ENCODE assay signal across 8 cellular contexts in the genomic region with DNA sequence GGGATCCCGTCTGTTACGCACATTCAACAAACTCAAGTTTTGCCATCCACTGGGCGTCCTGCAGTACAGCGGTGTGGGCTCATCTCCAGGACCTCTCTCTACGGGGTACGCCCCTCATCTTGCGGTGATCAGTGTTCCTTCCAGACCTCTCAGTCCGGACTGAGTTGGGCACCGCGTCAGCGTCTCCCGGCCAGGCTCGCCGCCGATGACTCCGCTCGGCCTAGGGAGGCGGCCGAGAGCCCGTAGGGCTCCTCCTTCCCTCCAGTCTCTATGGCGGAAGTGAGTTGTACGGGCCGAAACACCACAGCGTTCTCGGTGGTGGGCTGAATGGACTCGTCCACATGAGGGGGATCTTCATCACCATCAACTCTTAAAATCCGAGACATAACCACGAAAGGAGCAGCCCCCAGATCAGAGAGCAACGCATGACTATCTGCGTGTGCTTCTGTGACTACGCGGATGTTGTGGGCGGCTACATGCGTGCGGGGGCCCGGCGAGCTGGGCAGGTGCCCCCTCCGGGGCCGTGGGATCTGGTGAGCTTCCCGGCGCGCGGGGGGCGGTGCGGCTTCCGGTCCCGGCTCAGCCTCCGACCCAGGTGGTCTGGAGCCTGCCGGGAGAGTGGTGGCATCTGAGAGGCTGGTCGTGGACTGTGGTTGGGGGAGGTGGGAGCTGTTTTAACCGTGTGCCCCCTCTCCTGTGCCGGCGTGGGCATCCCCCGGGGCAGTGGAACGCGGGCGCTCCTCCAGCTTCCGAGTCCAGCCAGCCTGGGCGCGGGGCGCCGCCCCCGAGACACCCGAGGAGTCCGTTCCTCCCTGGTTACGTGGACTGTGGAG. TPM values are rescaled to one million over a fixed set of nuclear protein-coding genes. Genes with fewer than 3 reads are reported as not detected.
DNase-seq lines count a peak whose midpoint lies in the region; ATAC-seq, FAIRE-seq and TF ChIP-seq lines count a peak whose summit lies in the region.

A gene with protein sequence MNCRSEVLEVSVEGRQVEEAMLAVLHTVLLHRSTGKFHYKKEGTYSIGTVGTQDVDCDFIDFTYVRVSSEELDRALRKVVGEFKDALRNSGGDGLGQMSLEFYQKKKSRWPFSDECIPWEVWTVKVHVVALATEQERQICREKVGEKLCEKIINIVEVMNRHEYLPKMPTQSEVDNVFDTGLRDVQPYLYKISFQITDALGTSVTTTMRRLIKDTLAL (plus strand): TSS at position 569 of the 833 bp plus-strand sequence. CDS start 3,673 bp downstream, outside the sequence.

- peaks cover 7% of the 10 kb centered on the region for H3K4me1 ChIP-seq in HUES48 (ENCODE audit: control insufficient read depth, insufficient read depth, low read length)
- peaks cover 1% of the 10 kb centered on the region for H3K4me1 ChIP-seq in NT2/D1 (ENCODE audit: insufficient read depth, insufficient read length)

- TF ChIP-seq CTCF in D721Med (IDR thresholded peaks at IDR 0.05; ENCODE audit: insufficient read depth, missing control alignments): peak; percentile 84

- peaks cover 28% of the 10 kb centered on the region for H3K36me3 ChIP-seq in HUES48 (ENCODE audit: control insufficient read depth, insufficient read depth, low read length)
- peaks cover 40% of the 10 kb centered on the region for H3K36me3 ChIP-seq in NT2/D1 (ENCODE audit: insufficient read depth, insufficient read length, low read length)

- H3K27ac ChIP-seq in HUES48 (ENCODE audit: low read depth, low read length): peak within 1 kb of the TSS; percentile 90

- H3K9me3 ChIP-seq in HUES48 (ENCODE audit: control insufficient read depth, insufficient read depth, low read length) (no peaks in the 10 kb centered on the region), NT2/D1 (ENCODE audit: insufficient read depth, low read length) (no peaks in the 10 kb centered on the region)

- no peak for FAIRE-seq in D721Med (lab: Jason Lieb, UNC)

- H3K9ac ChIP-seq in HUES48 (ENCODE audit: low read depth, low read length) (peak within 1 kb of the TSS; percentile 96), NT2/D1 (ENCODE audit: insufficient read length, low read depth) (peak within 1 kb of the TSS; percentile 91)

- no peaks in the 10 kb centered on the region for H3K27me3 ChIP-seq in HUES48 (ENCODE audit: control insufficient read depth, insufficient read depth, low read length)
- peaks cover 3% of the 10 kb centered on the region for H3K27me3 ChIP-seq in NT2/D1 (ENCODE audit: insufficient read depth, insufficient read length)

- in situ Hi-C loops in endometrial microvascular endothelial cells (cut with HindIII; ENCODE audit: inconsistent ontology term, low pct_unique_long_range_greater_than_20kb, low sequenced_read_pairs): no loop called here

- H3K4me3 ChIP-seq in HUES48 (ENCODE audit: low read depth, low read length) (peak within 1 kb of the TSS; percentile 83), NT2/D1 (ENCODE audit: insufficient read length, low read depth) (peak within 1 kb of the TSS; percentile 86)

- peak; percentile 89 for ATAC-seq in GM21390 (IDR thresholded peaks at IDR 0.05; ENCODE audit: unreplicated experiment)

- peak; percentile 81 for DNase-seq in D721Med (ENCODE audit: insufficient read length, low spot score)
- DNase-seq in NT2/D1 (ENCODE audit: low read depth, low spot score): peak; percentile 95
- peak; percentile 51 for DNase-seq in activated CD8-positive, alpha-beta memory T cell treated with anti-CD3 and anti-CD28 coated beads, Interleukin-2, amount 50 U/mL, for 1 hour (ENCODE audit: extremely low read depth)
- DNase-seq in mesenteric fat pad (ENCODE audit: low spot score): peak; percentile 95
- DNase-seq in stimulated activated CD8-positive, alpha-beta memory T cell treated with anti-CD3 and anti-CD28 coated beads, Interleukin-15, amount 100 ng/mL, for 4 hours (ENCODE audit: low read depth in 2 of 2): peak; percentile 69 to 78

RNA-seq across cellular contexts. Expression of the gene that starts here (rescaled TPM):
- total RNA-seq in endometrial microvascular endothelial cells (ENCODE audit: inconsistent ontology term) (83.3 TPM), mesenteric fat pad (36.2 TPM)

Comparison
In these comparisons a context has a peak if more than half of its experiments do, and no peak if none do; other contexts are left out.
1. Peak in every context shown above with its lines: DNase-seq, ATAC-seq, H3K4me3 ChIP-seq and H3K27ac ChIP-seq.